In genomic region chr5:96990102-96990501, GRCh38 we compare ENCODE assay signal across 21 cellular contexts.
"Had no signal": no experiment of that assay in that cellular context is flagged by ENCODE, and none has a peak within 500 bp of the region (broad histone marks: within the 10 kb centered on the region; RNA-seq: fewer than 3 reads in every experiment).

No MANE protein-coding gene starts in this region.

- H3K27ac Mint-ChIP-seq: dendritic cell treated with granulocyte-macrophage colony-stimulating factor and Interleukin-4, amounts not matched to agents 40 ng/mL and 50 ng/mL, for 4 days had no signal

- H3K9me3 Mint-ChIP-seq: dendritic cell treated with granulocyte-macrophage colony-stimulating factor and Interleukin-4, amounts not matched to agents 40 ng/mL and 50 ng/mL, for 4 days; effector memory CD8-positive, alpha-beta T cell; neural crest cell had no signal

- H3K4me3 ChIP-seq: esophagus muscularis mucosa, gastrocnemius medialis, left ventricle myocardium inferior, lung, right atrium auricular region, sigmoid colon, skin epidermis, tibial artery, upper lobe of left lung, uterus had no signal

- H3K27me3 ChIP-seq: esophagus muscularis mucosa, gastrocnemius medialis, right atrium auricular region, sigmoid colon, tibial artery, upper lobe of left lung, uterus had no signal

- H3K27ac ChIP-seq: epithelial cell of prostate, esophagus muscularis mucosa, gastrocnemius medialis, left ventricle myocardium inferior, right atrium auricular region, sigmoid colon, skin epidermis, tibial artery, upper lobe of left lung, uterus had no signal

- H3K9me3 ChIP-seq: esophagus muscularis mucosa, gastrocnemius medialis, left ventricle myocardium inferior, right atrium auricular region, sigmoid colon, tibial artery, upper lobe of left lung, uterus had no signal

- H3K36me3 ChIP-seq: uterus had no signal

- DNase-seq: effector memory CD8-positive, alpha-beta T cell; gastrocnemius medialis; left ventricle myocardium inferior; mesenchymal stem cell; midbrain; posterior cingulate gyrus; sigmoid colon; stimulated activated CD4-positive, alpha-beta T cell treated with anti-CD3 and anti-CD28 coated beads, Interleukin-2, amount 100 ng/mL, for 24 hours; stimulated activated CD4-positive, alpha-beta T cell treated with anti-CD3 and anti-CD28 coated beads, Interleukin-4, amount 100 ng/mL, for 4 hours; stimulated activated naive CD4-positive, alpha-beta T cell treated with Interleukin-2 at 50 U/mL for 16 hours; tibial artery; upper lobe of left lung; uterus had no signal

- H3K4me1 Mint-ChIP-seq: neural crest cell had no signal

- H3K27me3 Mint-ChIP-seq: dendritic cell treated with granulocyte-macrophage colony-stimulating factor and Interleukin-4, amounts not matched to agents 40 ng/mL and 50 ng/mL, for 4 days; effector memory CD8-positive, alpha-beta T cell had no signal

- FAIRE-seq: keratinocyte had no signal

- H3K4me3 Mint-ChIP-seq: dendritic cell treated with granulocyte-macrophage colony-stimulating factor and Interleukin-4, amounts not matched to agents 40 ng/mL and 50 ng/mL, for 4 days; effector memory CD8-positive, alpha-beta T cell; neural crest cell had no signal

- ATAC-seq: effector memory CD8-positive, alpha-beta T cell; gastrocnemius medialis had no signal

- H3K4me1 ChIP-seq: gastrocnemius medialis, right atrium auricular region, tibial artery, uterus had no signal
